ENCODE assay signal across 29 cellular contexts in the genomic region with DNA sequence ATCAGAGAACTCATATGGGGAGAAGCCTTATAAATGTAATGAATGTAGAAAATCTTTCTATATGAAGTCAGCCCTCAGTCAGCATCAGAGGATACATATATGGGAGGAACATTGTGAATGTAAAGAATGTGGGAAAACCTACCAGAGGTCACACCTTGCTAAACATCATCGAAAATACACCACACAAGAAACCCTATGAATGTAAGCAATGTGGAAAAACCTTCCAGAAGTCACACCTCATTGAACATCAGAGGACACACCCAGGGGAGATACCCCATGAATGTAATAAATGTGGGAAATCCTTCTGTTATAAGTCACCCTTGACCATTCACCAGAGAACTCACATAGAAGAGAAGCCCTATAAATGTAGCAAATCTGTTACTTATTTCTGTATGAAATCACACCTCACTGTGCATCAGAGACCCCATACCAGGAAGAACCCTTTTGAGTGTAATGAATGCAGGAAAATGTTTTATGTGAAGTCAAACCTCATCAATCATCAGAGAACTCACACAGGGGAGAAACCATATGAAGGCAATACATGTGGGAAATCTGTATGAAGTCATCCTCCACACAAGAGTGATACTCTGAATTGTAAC.
"Had no signal": no experiment of that assay in that cellular context is flagged by ENCODE, and none has a peak within 500 bp of the region (broad histone marks: within the 10 kb centered on the region; RNA-seq: fewer than 3 reads in every experiment).

No MANE protein-coding gene starts in this region.

- H3K36me3 ChIP-seq: brain microvascular endothelial cell, pancreas, right atrium auricular region, tibial artery had no signal

- H3K9me3 ChIP-seq: pancreas had no signal

- H3K27ac ChIP-seq: brain microvascular endothelial cell, gastroesophageal sphincter, pancreas, psoas muscle, right atrium auricular region, tibial artery, VCaP had no signal

- H3K4me3 ChIP-seq: gastroesophageal sphincter, pancreas, psoas muscle, right atrium auricular region, tibial artery had no signal

- H3K27ac Mint-ChIP-seq: activated CD4-positive, alpha-beta T cell treated with anti-CD3 and anti-CD28 coated beads, Interleukin-2, amount 10 ng/mL, durations not matched to agents 24 days and 14 days; activated CD8-positive, alpha-beta memory T cell treated with anti-CD3 and anti-CD28 coated beads, Interleukin-2, amount 10 ng/mL, durations not matched to agents 7 days and 5 days; activated CD8-positive, alpha-beta T cell treated with anti-CD3 and anti-CD28 coated beads for 36 hours; activated naive CD8-positive, alpha-beta T cell treated with anti-CD3 and anti-CD28 coated beads, Interleukin-2, amount 50 U/mL, for 24 hours; activated T-helper 1 cell treated with anti-CD3 and anti-CD28 coated beads, Interleukin-12 subunit alpha, Interleukin-12 subunit beta, Interleukin-2, Interleukin-4 antibody, amounts not matched to agents 30 ng/mL and 10 ng/mL and 1 ng/mL, durations not matched to agents 14 hours and 24 hours and 36 hours; memory B cell; nephron progenitor cell; T-helper 2 cell treated with Interferon-gamma antibody and Interleukin-4, amounts not matched to agents 5 μg/mL and 100 μg/mL, for 36 hours had no signal

- H3K27me3 Mint-ChIP-seq: activated CD4-positive, alpha-beta T cell treated with anti-CD3 and anti-CD28 coated beads, Interleukin-2, amount 10 ng/mL, durations not matched to agents 24 days and 14 days; activated CD8-positive, alpha-beta memory T cell treated with anti-CD3 and anti-CD28 coated beads, Interleukin-2, amount 10 ng/mL, durations not matched to agents 7 days and 5 days; activated CD8-positive, alpha-beta T cell treated with anti-CD3 and anti-CD28 coated beads for 36 hours; activated naive CD8-positive, alpha-beta T cell treated with anti-CD3 and anti-CD28 coated beads, Interleukin-2, amount 50 U/mL, for 24 hours; memory B cell had no signal

- H3K4me3 Mint-ChIP-seq: activated CD4-positive, alpha-beta T cell treated with anti-CD3 and anti-CD28 coated beads, Interleukin-2, amount 10 ng/mL, durations not matched to agents 24 days and 14 days; activated CD8-positive, alpha-beta memory T cell treated with anti-CD3 and anti-CD28 coated beads, Interleukin-2, amount 10 ng/mL, durations not matched to agents 7 days and 5 days; activated CD8-positive, alpha-beta T cell treated with anti-CD3 and anti-CD28 coated beads for 36 hours; activated naive CD8-positive, alpha-beta T cell treated with anti-CD3 and anti-CD28 coated beads, Interleukin-2, amount 50 U/mL, for 24 hours; activated T-helper 1 cell treated with anti-CD3 and anti-CD28 coated beads, Interleukin-12 subunit alpha, Interleukin-12 subunit beta, Interleukin-2, Interleukin-4 antibody, amounts not matched to agents 30 ng/mL and 10 ng/mL and 1 ng/mL, durations not matched to agents 14 hours and 24 hours and 36 hours; memory B cell; nephron progenitor cell; T-helper 2 cell treated with Interferon-gamma antibody and Interleukin-4, amounts not matched to agents 5 μg/mL and 100 μg/mL, for 36 hours had no signal

- DNase-seq: activated CD4-positive, alpha-beta T cell treated with anti-CD3 and anti-CD28 coated beads, Interleukin-2, amount 10 ng/mL, durations not matched to agents 24 days and 14 days; activated CD8-positive, alpha-beta memory T cell treated with anti-CD3 and anti-CD28 coated beads, Interleukin-2, amount 10 ng/mL, durations not matched to agents 7 days and 5 days; activated CD8-positive, alpha-beta T cell treated with anti-CD3 and anti-CD28 coated beads for 36 hours; activated gamma-delta T cell; activated naive CD4-positive, alpha-beta T cell treated with anti-CD3 and anti-CD28 coated beads, Interleukin-2, amount 50 U/mL, for 16 hours; activated naive CD8-positive, alpha-beta T cell treated with anti-CD3 and anti-CD28 coated beads, Interleukin-2, amount 50 U/mL, for 24 hours; activated T-cell treated with anti-CD3 and anti-CD28 coated beads for 4 hours; aorta; brain microvascular endothelial cell; caudate nucleus; dermis blood vessel endothelial cell; effector CD8-positive, alpha-beta T cell; head of caudate nucleus; hypothalamus; nephron progenitor cell; pancreas; psoas muscle; stimulated activated CD4-positive, alpha-beta T cell treated with anti-CD3 and anti-CD28 coated beads, Interleukin-12 subunit alpha, Interleukin-12 subunit beta, amount 100 ng/mL, for 4 hours; stimulated activated CD4-positive, alpha-beta T cell treated with anti-CD3 and anti-CD28 coated beads, Interleukin-4, amount 100 ng/mL, for 4 hours; stimulated activated naive CD8-positive, alpha-beta T cell treated with anti-CD3 and anti-CD28 coated beads, Interleukin-15, Interleukin-2, amounts not matched to agents 100 U/mL and 50 U/mL, for 24 hours; tibial artery had no signal

- ATAC-seq: activated CD4-positive, CD25-positive, alpha-beta regulatory T cell treated with anti-CD3 and anti-CD28 coated beads, Interleukin-2, amount 50 U/mL, for 24 hours; activated CD8-positive, alpha-beta memory T cell treated with anti-CD3 and anti-CD28 coated beads, Interleukin-2, amount 10 ng/mL, durations not matched to agents 7 days and 5 days; activated CD8-positive, alpha-beta T cell treated with anti-CD3 and anti-CD28 coated beads for 36 hours; activated naive CD8-positive, alpha-beta T cell treated with anti-CD3 and anti-CD28 coated beads, Interleukin-2, amount 50 U/mL, for 24 hours; esophagus mucosa; gastroesophageal sphincter; pancreas; psoas muscle; stimulated activated naive CD8-positive, alpha-beta T cell treated with anti-CD3 and anti-CD28 coated beads, Interleukin-15, Interleukin-2, amounts not matched to agents 100 U/mL and 50 U/mL, for 24 hours had no signal

- H3K27me3 ChIP-seq: brain microvascular endothelial cell, gastroesophageal sphincter, pancreas, right atrium auricular region, tibial artery had no signal

- H3K4me1 ChIP-seq: gastroesophageal sphincter, pancreas, psoas muscle, right atrium auricular region, tibial artery had no signal

- H3K4me1 Mint-ChIP-seq: activated CD4-positive, alpha-beta T cell treated with anti-CD3 and anti-CD28 coated beads, Interleukin-2, amount 10 ng/mL, durations not matched to agents 24 days and 14 days; activated CD8-positive, alpha-beta memory T cell treated with anti-CD3 and anti-CD28 coated beads, Interleukin-2, amount 10 ng/mL, durations not matched to agents 7 days and 5 days; activated naive CD8-positive, alpha-beta T cell treated with anti-CD3 and anti-CD28 coated beads, Interleukin-2, amount 50 U/mL, for 24 hours; memory B cell; nephron progenitor cell had no signal
